Comparison of ENCODE assay signal across 1 cellular context in genomic region chr3:73055583-73056364, GRCh38.
A peak's percentile ranks its signal among the peaks of the same experiment; 100 is the strongest.
TF ChIP-seq lines count a peak whose summit lies in the region.

No MANE protein-coding gene starts in this region.

TF ChIP-seq in K562, 482 proteins besides CTCF, POLR2A, EP300 and RAD21:
- TF ChIP-seq ZNF384 (IDR thresholded peaks at IDR 0.05; ENCODE audit: low read depth, low read length) (0 out of 2 replicates have a peak, but pooled peaks have one; percentile 32), SMAD4 (CRISPR knock-in tag; conservative IDR thresholded peaks at IDR 0.05) (no peak), EGR1 (conservative IDR thresholded peaks at IDR 0.05) (no peak), NONO (IDR thresholded peaks at IDR 0.05; ENCODE audit: low read depth in 2 of 2, low read length in 1 of 2) (no peak), MEF2A (IDR thresholded peaks at IDR 0.05; ENCODE audit: control insufficient read depth, low read depth, low read length) (no peak)
